In the genomic region with DNA sequence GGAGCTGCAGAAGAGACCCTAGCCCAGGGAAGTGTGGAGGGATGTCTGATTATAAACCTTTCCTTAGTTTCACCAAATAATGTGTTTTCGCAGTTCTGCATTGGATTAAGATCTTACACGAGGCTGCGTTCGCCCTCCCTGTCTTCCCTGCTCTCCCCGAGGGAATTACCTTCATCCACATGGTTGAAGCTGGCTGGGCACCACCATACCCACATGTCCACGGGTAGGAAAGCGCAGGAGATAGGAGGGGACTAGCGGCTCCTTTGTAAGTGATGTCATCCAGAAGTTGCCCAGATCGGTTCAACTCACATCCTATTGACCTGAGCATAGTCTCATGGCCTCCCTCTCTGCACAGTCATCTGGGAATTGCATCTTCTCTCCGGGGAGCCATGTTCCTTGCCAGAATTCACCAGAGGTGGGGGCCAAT, we compare ENCODE assay signal across 1 cellular context.
TF ChIP-seq lines count a peak whose summit lies in the region.

No MANE protein-coding gene starts in this region.

TF ChIP-seq in HepG2, 621 proteins besides CTCF, POLR2A, EP300 and RAD21 (continued from another document and continues in another):
- TF ChIP-seq ZNF530 (CRISPR knock-in tag; IDR thresholded peaks at IDR 0.05; ENCODE audit: low read depth), result no peak
- TF ChIP-seq, protein P1, sequence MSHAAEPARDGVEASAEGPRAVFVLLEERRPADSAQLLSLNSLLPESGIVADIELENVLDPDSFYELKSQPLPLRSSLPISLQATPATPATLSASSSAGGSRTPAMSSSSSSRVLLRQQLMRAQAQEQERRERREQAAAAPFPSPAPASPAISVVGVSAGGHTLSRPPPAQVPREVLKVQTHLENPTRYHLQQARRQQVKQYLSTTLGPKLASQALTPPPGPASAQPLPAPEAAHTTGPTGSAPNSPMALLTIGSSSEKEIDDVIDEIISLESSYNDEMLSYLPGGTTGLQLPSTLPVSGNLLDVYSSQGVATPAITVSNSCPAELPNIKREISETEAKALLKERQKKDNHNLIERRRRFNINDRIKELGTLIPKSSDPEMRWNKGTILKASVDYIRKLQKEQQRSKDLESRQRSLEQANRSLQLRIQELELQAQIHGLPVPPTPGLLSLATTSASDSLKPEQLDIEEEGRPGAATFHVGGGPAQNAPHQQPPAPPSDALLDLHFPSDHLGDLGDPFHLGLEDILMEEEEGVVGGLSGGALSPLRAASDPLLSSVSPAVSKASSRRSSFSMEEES (CRISPR knock-in tag; IDR thresholded peaks at IDR 0.05), result no peak
- TF ChIP-seq, protein P2, sequence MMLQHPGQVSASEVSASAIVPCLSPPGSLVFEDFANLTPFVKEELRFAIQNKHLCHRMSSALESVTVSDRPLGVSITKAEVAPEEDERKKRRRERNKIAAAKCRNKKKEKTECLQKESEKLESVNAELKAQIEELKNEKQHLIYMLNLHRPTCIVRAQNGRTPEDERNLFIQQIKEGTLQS (CRISPR knock-in tag; IDR thresholded peaks at IDR 0.05), result peak; percentile 55; the same call in 1 of the 2 replicates
- TF ChIP-seq POGZ (CRISPR knock-in tag; IDR thresholded peaks at IDR 0.05), result 0 out of 2 replicates have a peak, but pooled peaks have one; percentile 14
- no peak for TF ChIP-seq RFX1 (IDR thresholded peaks at IDR 0.05)
- TF ChIP-seq ZNF235 (CRISPR knock-in tag; IDR thresholded peaks at IDR 0.05; ENCODE audit: borderline replicate concordance), result no peak
- TF ChIP-seq TEAD3 (CRISPR knock-in tag; optimal IDR thresholded peaks at IDR 0.05; ENCODE audit: borderline replicate concordance), result no peak
- 0 out of 2 replicates have a peak, but pooled peaks have one; percentile 65 for TF ChIP-seq ZNF775 (CRISPR knock-in tag; IDR thresholded peaks at IDR 0.05; ENCODE audit: borderline replicate concordance)
- TF ChIP-seq HHEX (CRISPR knock-in tag; IDR thresholded peaks at IDR 0.05), result no peak
- no peak for TF ChIP-seq RBAK (CRISPR knock-in tag; IDR thresholded peaks at IDR 0.05)
- TF ChIP-seq, protein P3, sequence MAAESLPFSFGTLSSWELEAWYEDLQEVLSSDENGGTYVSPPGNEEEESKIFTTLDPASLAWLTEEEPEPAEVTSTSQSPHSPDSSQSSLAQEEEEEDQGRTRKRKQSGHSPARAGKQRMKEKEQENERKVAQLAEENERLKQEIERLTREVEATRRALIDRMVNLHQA (CRISPR knock-in tag; IDR thresholded peaks at IDR 0.05), result no peak
- TF ChIP-seq ZSCAN12 (CRISPR knock-in tag; IDR thresholded peaks at IDR 0.05), result 0 out of 2 replicates have a peak, but pooled peaks have one; percentile 4
- TF ChIP-seq, protein P4, sequence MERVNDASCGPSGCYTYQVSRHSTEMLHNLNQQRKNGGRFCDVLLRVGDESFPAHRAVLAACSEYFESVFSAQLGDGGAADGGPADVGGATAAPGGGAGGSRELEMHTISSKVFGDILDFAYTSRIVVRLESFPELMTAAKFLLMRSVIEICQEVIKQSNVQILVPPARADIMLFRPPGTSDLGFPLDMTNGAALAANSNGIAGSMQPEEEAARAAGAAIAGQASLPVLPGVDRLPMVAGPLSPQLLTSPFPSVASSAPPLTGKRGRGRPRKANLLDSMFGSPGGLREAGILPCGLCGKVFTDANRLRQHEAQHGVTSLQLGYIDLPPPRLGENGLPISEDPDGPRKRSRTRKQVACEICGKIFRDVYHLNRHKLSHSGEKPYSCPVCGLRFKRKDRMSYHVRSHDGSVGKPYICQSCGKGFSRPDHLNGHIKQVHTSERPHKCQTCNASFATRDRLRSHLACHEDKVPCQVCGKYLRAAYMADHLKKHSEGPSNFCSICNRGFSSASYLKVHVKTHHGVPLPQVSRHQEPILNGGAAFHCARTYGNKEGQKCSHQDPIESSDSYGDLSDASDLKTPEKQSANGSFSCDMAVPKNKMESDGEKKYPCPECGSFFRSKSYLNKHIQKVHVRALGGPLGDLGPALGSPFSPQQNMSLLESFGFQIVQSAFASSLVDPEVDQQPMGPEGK (CRISPR knock-in tag; IDR thresholded peaks at IDR 0.05), result 0 out of 2 replicates have a peak, but pooled peaks have one; percentile 34
- TF ChIP-seq, protein P5, sequence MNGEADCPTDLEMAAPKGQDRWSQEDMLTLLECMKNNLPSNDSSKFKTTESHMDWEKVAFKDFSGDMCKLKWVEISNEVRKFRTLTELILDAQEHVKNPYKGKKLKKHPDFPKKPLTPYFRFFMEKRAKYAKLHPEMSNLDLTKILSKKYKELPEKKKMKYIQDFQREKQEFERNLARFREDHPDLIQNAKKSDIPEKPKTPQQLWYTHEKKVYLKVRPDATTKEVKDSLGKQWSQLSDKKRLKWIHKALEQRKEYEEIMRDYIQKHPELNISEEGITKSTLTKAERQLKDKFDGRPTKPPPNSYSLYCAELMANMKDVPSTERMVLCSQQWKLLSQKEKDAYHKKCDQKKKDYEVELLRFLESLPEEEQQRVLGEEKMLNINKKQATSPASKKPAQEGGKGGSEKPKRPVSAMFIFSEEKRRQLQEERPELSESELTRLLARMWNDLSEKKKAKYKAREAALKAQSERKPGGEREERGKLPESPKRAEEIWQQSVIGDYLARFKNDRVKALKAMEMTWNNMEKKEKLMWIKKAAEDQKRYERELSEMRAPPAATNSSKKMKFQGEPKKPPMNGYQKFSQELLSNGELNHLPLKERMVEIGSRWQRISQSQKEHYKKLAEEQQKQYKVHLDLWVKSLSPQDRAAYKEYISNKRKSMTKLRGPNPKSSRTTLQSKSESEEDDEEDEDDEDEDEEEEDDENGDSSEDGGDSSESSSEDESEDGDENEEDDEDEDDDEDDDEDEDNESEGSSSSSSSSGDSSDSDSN (CRISPR knock-in tag; IDR thresholded peaks at IDR 0.05), result no peak; the same call in 1 of the 2 replicates
- TF ChIP-seq, protein P6, sequence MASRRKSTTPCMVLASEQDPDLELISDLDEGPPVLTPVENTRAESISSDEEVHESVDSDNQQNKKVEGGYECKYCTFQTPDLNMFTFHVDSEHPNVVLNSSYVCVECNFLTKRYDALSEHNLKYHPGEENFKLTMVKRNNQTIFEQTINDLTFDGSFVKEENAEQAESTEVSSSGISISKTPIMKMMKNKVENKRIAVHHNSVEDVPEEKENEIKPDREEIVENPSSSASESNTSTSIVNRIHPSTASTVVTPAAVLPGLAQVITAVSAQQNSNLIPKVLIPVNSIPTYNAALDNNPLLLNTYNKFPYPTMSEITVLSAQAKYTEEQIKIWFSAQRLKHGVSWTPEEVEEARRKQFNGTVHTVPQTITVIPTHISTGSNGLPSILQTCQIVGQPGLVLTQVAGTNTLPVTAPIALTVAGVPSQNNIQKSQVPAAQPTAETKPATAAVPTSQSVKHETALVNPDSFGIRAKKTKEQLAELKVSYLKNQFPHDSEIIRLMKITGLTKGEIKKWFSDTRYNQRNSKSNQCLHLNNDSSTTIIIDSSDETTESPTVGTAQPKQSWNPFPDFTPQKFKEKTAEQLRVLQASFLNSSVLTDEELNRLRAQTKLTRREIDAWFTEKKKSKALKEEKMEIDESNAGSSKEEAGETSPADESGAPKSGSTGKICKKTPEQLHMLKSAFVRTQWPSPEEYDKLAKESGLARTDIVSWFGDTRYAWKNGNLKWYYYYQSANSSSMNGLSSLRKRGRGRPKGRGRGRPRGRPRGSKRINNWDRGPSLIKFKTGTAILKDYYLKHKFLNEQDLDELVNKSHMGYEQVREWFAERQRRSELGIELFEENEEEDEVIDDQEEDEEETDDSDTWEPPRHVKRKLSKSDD (CRISPR knock-in tag; IDR thresholded peaks at IDR 0.05; ENCODE audit: low read depth), result peak; percentile 73; the same call in 1 of the 2 replicates
- TF ChIP-seq, protein P7, sequence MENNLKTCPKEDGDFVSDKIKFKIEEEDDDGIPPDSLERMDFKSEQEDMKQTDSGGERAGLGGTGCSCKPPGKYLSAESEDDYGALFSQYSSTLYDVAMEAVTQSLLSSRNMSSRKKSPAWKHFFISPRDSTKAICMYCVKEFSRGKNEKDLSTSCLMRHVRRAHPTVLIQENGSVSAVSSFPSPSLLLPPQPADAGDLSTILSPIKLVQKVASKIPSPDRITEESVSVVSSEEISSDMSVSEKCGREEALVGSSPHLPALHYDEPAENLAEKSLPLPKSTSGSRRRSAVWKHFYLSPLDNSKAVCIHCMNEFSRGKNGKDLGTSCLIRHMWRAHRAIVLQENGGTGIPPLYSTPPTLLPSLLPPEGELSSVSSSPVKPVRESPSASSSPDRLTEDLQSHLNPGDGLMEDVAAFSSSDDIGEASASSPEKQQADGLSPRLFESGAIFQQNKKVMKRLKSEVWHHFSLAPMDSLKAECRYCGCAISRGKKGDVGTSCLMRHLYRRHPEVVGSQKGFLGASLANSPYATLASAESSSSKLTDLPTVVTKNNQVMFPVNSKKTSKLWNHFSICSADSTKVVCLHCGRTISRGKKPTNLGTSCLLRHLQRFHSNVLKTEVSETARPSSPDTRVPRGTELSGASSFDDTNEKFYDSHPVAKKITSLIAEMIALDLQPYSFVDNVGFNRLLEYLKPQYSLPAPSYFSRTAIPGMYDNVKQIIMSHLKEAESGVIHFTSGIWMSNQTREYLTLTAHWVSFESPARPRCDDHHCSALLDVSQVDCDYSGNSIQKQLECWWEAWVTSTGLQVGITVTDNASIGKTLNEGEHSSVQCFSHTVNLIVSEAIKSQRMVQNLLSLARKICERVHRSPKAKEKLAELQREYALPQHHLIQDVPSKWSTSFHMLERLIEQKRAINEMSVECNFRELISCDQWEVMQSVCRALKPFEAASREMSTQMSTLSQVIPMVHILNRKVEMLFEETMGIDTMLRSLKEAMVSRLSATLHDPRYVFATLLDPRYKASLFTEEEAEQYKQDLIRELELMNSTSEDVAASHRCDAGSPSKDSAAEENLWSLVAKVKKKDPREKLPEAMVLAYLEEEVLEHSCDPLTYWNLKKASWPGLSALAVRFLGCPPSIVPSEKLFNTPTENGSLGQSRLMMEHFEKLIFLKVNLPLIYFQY (CRISPR knock-in tag; IDR thresholded peaks at IDR 0.05; ENCODE audit: borderline replicate concordance), result 0 out of 2 replicates have a peak, but pooled peaks have one; percentile 13
- peak; percentile 34; the same call in 1 of the 2 replicates for TF ChIP-seq KMT2B (CRISPR knock-in tag; IDR thresholded peaks at IDR 0.05)
- TF ChIP-seq, protein P8, sequence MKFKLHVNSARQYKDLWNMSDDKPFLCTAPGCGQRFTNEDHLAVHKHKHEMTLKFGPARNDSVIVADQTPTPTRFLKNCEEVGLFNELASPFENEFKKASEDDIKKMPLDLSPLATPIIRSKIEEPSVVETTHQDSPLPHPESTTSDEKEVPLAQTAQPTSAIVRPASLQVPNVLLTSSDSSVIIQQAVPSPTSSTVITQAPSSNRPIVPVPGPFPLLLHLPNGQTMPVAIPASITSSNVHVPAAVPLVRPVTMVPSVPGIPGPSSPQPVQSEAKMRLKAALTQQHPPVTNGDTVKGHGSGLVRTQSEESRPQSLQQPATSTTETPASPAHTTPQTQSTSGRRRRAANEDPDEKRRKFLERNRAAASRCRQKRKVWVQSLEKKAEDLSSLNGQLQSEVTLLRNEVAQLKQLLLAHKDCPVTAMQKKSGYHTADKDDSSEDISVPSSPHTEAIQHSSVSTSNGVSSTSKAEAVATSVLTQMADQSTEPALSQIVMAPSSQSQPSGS (CRISPR knock-in tag; IDR thresholded peaks at IDR 0.05), result peak; percentile 70; the same call in 1 of the 2 replicates
- TF ChIP-seq ZSCAN25 (CRISPR knock-in tag; IDR thresholded peaks at IDR 0.05), result no peak
- TF ChIP-seq SP2 (CRISPR knock-in tag; IDR thresholded peaks at IDR 0.05), result no peak
- peak; percentile 19; the same call in 1 of the 2 replicates for TF ChIP-seq SALL2 (CRISPR knock-in tag; IDR thresholded peaks at IDR 0.05)
- 0 out of 2 replicates have a peak, but pooled peaks have one; percentile 65 for TF ChIP-seq ZNF296 (CRISPR knock-in tag; conservative IDR thresholded peaks at IDR 0.05)
- no peak for TF ChIP-seq JUND (CRISPR knock-in tag; IDR thresholded peaks at IDR 0.05)
- no peak; the same call in 1 of the 2 replicates for TF ChIP-seq ZBTB21 (CRISPR knock-in tag; IDR thresholded peaks at IDR 0.05)
- no peak for TF ChIP-seq NFYB (CRISPR knock-in tag; IDR thresholded peaks at IDR 0.05)
- TF ChIP-seq, protein P9, sequence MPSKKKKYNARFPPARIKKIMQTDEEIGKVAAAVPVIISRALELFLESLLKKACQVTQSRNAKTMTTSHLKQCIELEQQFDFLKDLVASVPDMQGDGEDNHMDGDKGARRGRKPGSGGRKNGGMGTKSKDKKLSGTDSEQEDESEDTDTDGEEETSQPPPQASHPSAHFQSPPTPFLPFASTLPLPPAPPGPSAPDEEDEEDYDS (CRISPR knock-in tag; IDR thresholded peaks at IDR 0.05), result 0 out of 2 replicates have a peak, but pooled peaks have one; percentile 29
- TF ChIP-seq GATAD2A (CRISPR knock-in tag; IDR thresholded peaks at IDR 0.05), result peak; percentile 37; the same call in 1 of the 2 replicates
- TF ChIP-seq SIN3A (IDR thresholded peaks at IDR 0.05; ENCODE audit: borderline replicate concordance, low read depth, low read length), result 0 out of 2 replicates have a peak, but pooled peaks have one; percentile 69
- TF ChIP-seq, protein P10, sequence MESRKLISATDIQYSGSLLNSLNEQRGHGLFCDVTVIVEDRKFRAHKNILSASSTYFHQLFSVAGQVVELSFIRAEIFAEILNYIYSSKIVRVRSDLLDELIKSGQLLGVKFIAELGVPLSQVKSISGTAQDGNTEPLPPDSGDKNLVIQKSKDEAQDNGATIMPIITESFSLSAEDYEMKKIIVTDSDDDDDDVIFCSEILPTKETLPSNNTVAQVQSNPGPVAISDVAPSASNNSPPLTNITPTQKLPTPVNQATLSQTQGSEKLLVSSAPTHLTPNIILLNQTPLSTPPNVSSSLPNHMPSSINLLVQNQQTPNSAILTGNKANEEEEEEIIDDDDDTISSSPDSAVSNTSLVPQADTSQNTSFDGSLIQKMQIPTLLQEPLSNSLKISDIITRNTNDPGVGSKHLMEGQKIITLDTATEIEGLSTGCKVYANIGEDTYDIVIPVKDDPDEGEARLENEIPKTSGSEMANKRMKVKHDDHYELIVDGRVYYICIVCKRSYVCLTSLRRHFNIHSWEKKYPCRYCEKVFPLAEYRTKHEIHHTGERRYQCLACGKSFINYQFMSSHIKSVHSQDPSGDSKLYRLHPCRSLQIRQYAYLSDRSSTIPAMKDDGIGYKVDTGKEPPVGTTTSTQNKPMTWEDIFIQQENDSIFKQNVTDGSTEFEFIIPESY (CRISPR knock-in tag; IDR thresholded peaks at IDR 0.05), result peak; percentile 41; the same call in 1 of the 2 replicates
- TF ChIP-seq, protein P11, sequence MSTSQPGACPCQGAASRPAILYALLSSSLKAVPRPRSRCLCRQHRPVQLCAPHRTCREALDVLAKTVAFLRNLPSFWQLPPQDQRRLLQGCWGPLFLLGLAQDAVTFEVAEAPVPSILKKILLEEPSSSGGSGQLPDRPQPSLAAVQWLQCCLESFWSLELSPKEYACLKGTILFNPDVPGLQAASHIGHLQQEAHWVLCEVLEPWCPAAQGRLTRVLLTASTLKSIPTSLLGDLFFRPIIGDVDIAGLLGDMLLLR (CRISPR knock-in tag; IDR thresholded peaks at IDR 0.05), result peak; percentile 41; the same call in 1 of the 2 replicates
- TF ChIP-seq, protein P12, sequence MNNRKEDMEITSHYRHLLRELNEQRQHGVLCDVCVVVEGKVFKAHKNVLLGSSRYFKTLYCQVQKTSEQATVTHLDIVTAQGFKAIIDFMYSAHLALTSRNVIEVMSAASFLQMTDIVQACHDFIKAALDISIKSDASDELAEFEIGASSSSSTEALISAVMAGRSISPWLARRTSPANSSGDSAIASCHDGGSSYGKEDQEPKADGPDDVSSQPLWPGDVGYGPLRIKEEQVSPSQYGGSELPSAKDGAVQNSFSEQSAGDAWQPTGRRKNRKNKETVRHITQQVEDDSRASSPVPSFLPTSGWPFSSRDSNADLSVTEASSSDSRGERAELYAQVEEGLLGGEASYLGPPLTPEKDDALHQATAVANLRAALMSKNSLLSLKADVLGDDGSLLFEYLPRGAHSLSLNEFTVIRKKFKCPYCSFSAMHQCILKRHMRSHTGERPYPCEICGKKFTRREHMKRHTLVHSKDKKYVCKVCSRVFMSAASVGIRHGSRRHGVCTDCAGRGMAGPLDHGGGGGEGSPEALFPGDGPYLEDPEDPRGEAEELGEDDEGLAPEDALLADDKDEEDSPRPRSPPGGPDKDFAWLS (CRISPR knock-in tag; IDR thresholded peaks at IDR 0.05; ENCODE audit: borderline replicate concordance), result no peak
- TF ChIP-seq MAZ (IDR thresholded peaks at IDR 0.05; ENCODE audit: borderline replicate concordance, low read depth, low read length), result peak; percentile 46; the same call in 1 of the 2 replicates
- TF ChIP-seq MAZ (CRISPR knock-in tag; IDR thresholded peaks at IDR 0.05; ENCODE audit: low read depth), result no peak
- TF ChIP-seq ZNF883 (CRISPR knock-in tag; IDR thresholded peaks at IDR 0.05; ENCODE audit: not compliant biosample characterization), result peak; percentile 36
